In genomic region chr10:81863771-81864170, GRCh38 we compare ENCODE assay signal across 21 cellular contexts. TPM values are rescaled to one million over a fixed set of nuclear protein-coding genes. Genes with fewer than 3 reads are reported as not detected.
DNase-seq lines count a peak whose midpoint lies in the region; ATAC-seq, FAIRE-seq and TF ChIP-seq lines count a peak whose summit lies in the region.
"Had no signal": no experiment of that assay in that cellular context is flagged by ENCODE, and none has a peak within 500 bp of the region (broad histone marks: within the 10 kb centered on the region; RNA-seq: fewer than 3 reads in every experiment).

No MANE protein-coding gene starts in this region.

- TF ChIP-seq POLR2A in right lobe of liver (IDR thresholded peaks at IDR 0.05) (no peak), endothelial cell of umbilical vein (IDR thresholded peaks at IDR 0.05; ENCODE audit: low read depth, low read length) (no peak)

- H2AFZ ChIP-seq in endothelial cell of umbilical vein (ENCODE audit: low read depth, low read length): peak overlapping the region; percentile 80

- peaks cover 20% of the 10 kb centered on the region for H3K36me3 Mint-ChIP-seq in WTC11
- H3K36me3 Mint-ChIP-seq: CD8-positive, alpha-beta T cell had no signal

- DNase-seq in right lobe of liver (no peak), endothelial cell of umbilical vein (ENCODE audit: low read depth, low spot score) (peak; percentile 87), glomerular endothelial cell (ENCODE audit: extremely low read depth, low read depth, low spot score) (peak; percentile 36), posterior vena cava (ENCODE audit: low spot score) (no peak), WTC11 (ENCODE audit: low spot score) (no peak)
- DNase-seq: AML-193; Caco-2; CD4-positive, alpha-beta T cell; CD8-positive, alpha-beta T cell; DMS79 treated with DMSO at 0.1 percent for 48 hours; GF-D8 had no signal

- intact Hi-C loops in right lobe of liver (cut with DNase I): no loop called here
- intact Hi-C loops in endothelial cell of umbilical vein (cut with micrococcal nuclease): no loop called here
- intact Hi-C loops in posterior vena cava (cut with DNase I): loop anchor here in 1 of 2 donors (10.0 kb wide), 1 partner anchor 901 kb away; no protein-coding TSS in a partner anchor

- H3K4me1 ChIP-seq in liver (ENCODE audit: control insufficient read depth in 4 of 4, insufficient read depth in 4 of 4, low read length in 3 of 4) (no peaks in the 10 kb centered on the region), right lobe of liver (no peaks in the 10 kb centered on the region), endothelial cell of umbilical vein (ENCODE audit: control insufficient read depth, extremely low read depth, insufficient read depth, low read length) (peaks cover 36% of the 10 kb centered on the region)
- H3K4me1 ChIP-seq: A549, Caco-2 had no signal

- no peak for ATAC-seq in right lobe of liver
- no peak for ATAC-seq in WTC11
- ATAC-seq: A549; CD8-positive, alpha-beta T cell had no signal

- H3K9me1 ChIP-seq in endothelial cell of umbilical vein (replicated peaks; ENCODE audit: control insufficient read depth, extremely low read depth, insufficient read depth, low read length): no peaks in the 10 kb centered on the region

- no peak for TF ChIP-seq RAD21 in liver (IDR thresholded peaks at IDR 0.05)

- H3K9me3 ChIP-seq in liver (ENCODE audit: control insufficient read depth in 4 of 4, low read length in 3 of 4) (no peaks in the 10 kb centered on the region), right lobe of liver (no peaks in the 10 kb centered on the region), endothelial cell of umbilical vein (replicated peaks; ENCODE audit: control insufficient read depth, insufficient read depth, low read length) (no peaks in the 10 kb centered on the region)
- H3K9me3 ChIP-seq: A549, Caco-2 had no signal

- H3K36me3 ChIP-seq in liver (ENCODE audit: control insufficient read depth in 4 of 4, insufficient read depth in 3 of 4, low read depth in 1 of 4, low read length in 3 of 4) (no peaks in the 10 kb centered on the region), right lobe of liver (no peaks in the 10 kb centered on the region), endothelial cell of umbilical vein (ENCODE audit: control insufficient read depth in 2 of 2, extremely low read depth in 1 of 2, insufficient read depth in 2 of 2, low read length in 2 of 2) (no peaks in the 10 kb centered on the region)
- H3K36me3 ChIP-seq: BLaER1 treated with 17β-estradiol and CSF1 and Interleukin-3, amounts not matched to agents 10 nM and 100 nM had no signal

- H3K27ac ChIP-seq in liver (ENCODE audit: low read depth in 1 of 2, low read length in 2 of 2) (no peak overlapping the region), right lobe of liver (no peak overlapping the region), endothelial cell of umbilical vein (ENCODE audit: insufficient read depth, low read depth, low read length) (peak overlapping the region; percentile 25)
- H3K27ac ChIP-seq: 22Rv1; A549; BLaER1 treated with 17β-estradiol and CSF1 and Interleukin-3, amounts not matched to agents 10 nM and 100 nM; C4-2B had no signal

- no TSS peak for BruUV-seq in endothelial cell of umbilical vein (replicated peaks; lab: Mats Ljungman, UMichigan)

- POLR2A ChIA-PET in endothelial cell of umbilical vein (lab: Charles Lee): no interaction called here
- POLR2A ChIA-PET in WTC11 (lab: Charles Lee): no interaction called here

- H3K4me3 ChIP-seq in liver (ENCODE audit: low read depth in 1 of 3, low read length in 3 of 3): no peak overlapping the region
- H3K4me3 ChIP-seq in right lobe of liver: no peak overlapping the region
- H3K4me3 ChIP-seq in endothelial cell of umbilical vein (replicated peaks in 1 of 3; ENCODE audit: insufficient read depth in 1 of 3, low read depth in 1 of 3, low read length in 3 of 3): no peak overlapping the region
- H3K4me3 ChIP-seq: A549; BLaER1 treated with 17β-estradiol and CSF1 and Interleukin-3, amounts not matched to agents 10 nM and 100 nM had no signal

- peaks cover 26% of the 10 kb centered on the region for H3K9me3 Mint-ChIP-seq in WTC11
- H3K9me3 Mint-ChIP-seq: CD4-positive, alpha-beta T cell had no signal

- peaks cover 0 to 4% (median 0%) of the 10 kb centered on the region in 4 donors for H3K27me3 ChIP-seq in liver (ENCODE audit: control insufficient read depth in 4 of 4, insufficient read depth in 4 of 4, low read length in 3 of 4)
- no peaks in the 10 kb centered on the region for H3K27me3 ChIP-seq in right lobe of liver
- H3K27me3 ChIP-seq in endothelial cell of umbilical vein (ENCODE audit: control insufficient read depth in 2 of 2, insufficient read depth in 2 of 2, low read length in 2 of 2): no peaks in the 10 kb centered on the region
- H3K27me3 ChIP-seq: BLaER1 treated with 17β-estradiol and CSF1 and Interleukin-3, amounts not matched to agents 10 nM and 100 nM had no signal

- H3K27me3 Mint-ChIP-seq in WTC11 (ENCODE audit: low read depth): no peaks in the 10 kb centered on the region; the same call in 1 of the 2 replicates
- H3K27me3 Mint-ChIP-seq: B cell had no signal

- no peak overlapping the region for H3K4me2 ChIP-seq in endothelial cell of umbilical vein (ENCODE audit: insufficient read depth, low read length)
- H3K4me2 ChIP-seq: A549; BLaER1 treated with 17β-estradiol and CSF1 and Interleukin-3, amounts not matched to agents 10 nM and 100 nM had no signal

- peak; percentile 40 for FAIRE-seq in endothelial cell of umbilical vein (lab: Jason Lieb, UNC)
- FAIRE-seq: A549, G401.6, GM12891, GM19239 had no signal

- H3K9ac ChIP-seq in liver (ENCODE audit: low read depth in 1 of 2, low read length in 2 of 2) (no peak overlapping the region), endothelial cell of umbilical vein (replicated peaks; ENCODE audit: extremely low read depth, insufficient read depth, low read length) (no peak overlapping the region)
- H3K9ac ChIP-seq: BLaER1 treated with 17β-estradiol and CSF1 and Interleukin-3, amounts not matched to agents 10 nM and 100 nM had no signal

- CTCF ChIA-PET in endothelial cell of umbilical vein (lab: Charles Lee) (no interaction called here), WTC11 (lab: Charles Lee) (no interaction called here)

- no peak overlapping the region for H3K27ac Mint-ChIP-seq in WTC11
- H3K27ac Mint-ChIP-seq: B cell; CD4-positive, alpha-beta T cell; CD8-positive, alpha-beta T cell had no signal

- TF ChIP-seq CTCF in liver (IDR thresholded peaks at IDR 0.05; ENCODE audit: low read depth, low read length, missing input control): no peak
- TF ChIP-seq CTCF in right lobe of liver (IDR thresholded peaks at IDR 0.05): no peak
- TF ChIP-seq CTCF in endothelial cell of umbilical vein (IDR thresholded peaks at IDR 0.05; ENCODE audit: extremely low read depth in 1 of 2, insufficient read depth in 1 of 2, low read depth in 1 of 2, low read length in 2 of 2): no peak
- TF ChIP-seq CTCF in WTC11 (IDR thresholded peaks at IDR 0.05): no peak

- no peaks in the 10 kb centered on the region for H3K79me2 ChIP-seq in endothelial cell of umbilical vein (ENCODE audit: control insufficient read depth, insufficient read depth, low read length)

- H4K20me1 ChIP-seq in endothelial cell of umbilical vein (replicated peaks; ENCODE audit: control insufficient read depth, extremely low read depth, insufficient read depth, low read length): no peaks in the 10 kb centered on the region
- H4K20me1 ChIP-seq: BLaER1 treated with 17β-estradiol and CSF1 and Interleukin-3, amounts not matched to agents 10 nM and 100 nM had no signal

- dilution Hi-C loops in endothelial cell of umbilical vein (cut with MboI; ENCODE audit: extremely low pct_ligation_motif_present, low sequenced_read_pairs): no loop called here

- peaks cover 17% of the 10 kb centered on the region for H3K4me1 Mint-ChIP-seq in WTC11
- H3K4me1 Mint-ChIP-seq: B cell had no signal

- H3K4me3 Mint-ChIP-seq in WTC11: no peak overlapping the region
- H3K4me3 Mint-ChIP-seq: B cell; CD4-positive, alpha-beta T cell; CD8-positive, alpha-beta T cell had no signal

TF ChIP-seq in liver, 16 proteins besides CTCF, POLR2A, EP300 and RAD21:
- TF ChIP-seq SP1 (IDR thresholded peaks at IDR 0.05) (no peak), NR2F2 (IDR thresholded peaks at IDR 0.05) (peak; percentile 30), FOXA1 (IDR thresholded peaks at IDR 0.05) (no peak), RXRA (IDR thresholded peaks at IDR 0.05) (no peak), MAX (IDR thresholded peaks at IDR 0.05) (no peak)

TF ChIP-seq in endothelial cell of umbilical vein, 7 proteins besides CTCF, POLR2A, EP300 and RAD21 (continues in another document):
- TF ChIP-seq FOS (IDR thresholded peaks at IDR 0.05; ENCODE audit: borderline replicate concordance, insufficient read depth, low read length): peak; percentile 50
- TF ChIP-seq MAX (IDR thresholded peaks at IDR 0.05; ENCODE audit: insufficient read depth, insufficient read length): no peak
- no peak for TF ChIP-seq JUN (IDR thresholded peaks at IDR 0.05; ENCODE audit: borderline replicate concordance, insufficient read depth, insufficient read length, low read depth)

TF ChIP-seq in WTC11, 78 proteins besides CTCF, POLR2A, EP300 and RAD21 (continues in another document):
- no peak for TF ChIP-seq SP1 (CRISPR knock-in tag; conservative IDR thresholded peaks at IDR 0.05)
- TF ChIP-seq TP53 (CRISPR knock-in tag; IDR thresholded peaks at IDR 0.05): no peak
- TF ChIP-seq USF1 (CRISPR knock-in tag; IDR thresholded peaks at IDR 0.05): no peak
- TF ChIP-seq GABPB1 (CRISPR knock-in tag; IDR thresholded peaks at IDR 0.05): no peak
- TF ChIP-seq ZNF671 (CRISPR knock-in tag; IDR thresholded peaks at IDR 0.05): no peak
- TF ChIP-seq CBFB (CRISPR knock-in tag; IDR thresholded peaks at IDR 0.05; ENCODE audit: low read depth): no peak

RNA-seq across cellular contexts. Expression of gene NRG3, which starts 11.2 kb away (rescaled TPM):
- 1 to 10 TPM in 1 of 2 donors, under 1 TPM in 1; 0.50 to 3.7 TPM for total RNA-seq in liver
- polyA plus RNA-seq in liver: under 1 TPM; 0.24 to 0.27 TPM
- under 1 TPM; 0.34 to 0.99 (median 0.75) TPM for total RNA-seq in right lobe of liver
- total RNA-seq in endothelial cell of umbilical vein: 3.9 and 5.6 TPM in 2 replicates
- polyA plus RNA-seq in endothelial cell of umbilical vein: 1.9 and 2.1 TPM in 2 replicates
- polyA plus RNA-seq in endothelial cell of umbilical vein (2011; cell fraction: cytosol; rRNA removed): 0.79 and 0.83 TPM in 2 replicates
- polyA plus RNA-seq in endothelial cell of umbilical vein (2011; cell fraction: nucleus; rRNA removed): 4.0 and 6.1 TPM in 2 replicates
- 0.22 and 0.33 TPM in 2 replicates for polyA plus RNA-seq in endothelial cell of umbilical vein (2012)
- polyA minus RNA-seq in endothelial cell of umbilical vein: 7.6 and 11.7 TPM in 2 replicates
- polyA minus RNA-seq in endothelial cell of umbilical vein (2011; cell fraction: cytosol; rRNA and poly(A)+ RNA removed): not detected
- 40.6 and 42.8 TPM in 2 replicates for polyA minus RNA-seq in endothelial cell of umbilical vein (2011; cell fraction: nucleus; rRNA and poly(A)+ RNA removed)
- 6.6 and 8.9 TPM in 2 replicates for total RNA-seq in glomerular endothelial cell
- total RNA-seq in posterior vena cava: 1 to 10 TPM in 1 of 2 donors, under 1 TPM in 1; 0.93 to 1.5 TPM
- total RNA-seq in WTC11 (2021): 7.0 to 8.4 TPM (median 7.3 TPM) in 3 replicates
- total RNA-seq: B cell; CD4-positive, alpha-beta T cell; CD8-positive, alpha-beta T cell had no signal
- polyA plus RNA-seq: A549, BJ had no signal

Comparison
In these comparisons a context has a peak if more than half of its experiments do, and no peak if none do; other contexts are left out.
1. DNase-seq: peak in endothelial cell of umbilical vein (single experiment) and glomerular endothelial cell (single experiment); none in right lobe of liver (0 of 3), posterior vena cava (single experiment) and WTC11 (single experiment).